Comparison of ENCODE assay signal across 9 cellular contexts in genomic region chr3:16064660-16065414, GRCh38.
DNase-seq lines count a peak whose midpoint lies in the region; FAIRE-seq and TF ChIP-seq lines count a peak whose summit lies in the region.
"Had no signal": no experiment of that assay in that cellular context is flagged by ENCODE, and none has a peak within 500 bp of the region (broad histone marks: within the 10 kb centered on the region; RNA-seq: fewer than 3 reads in every experiment).

No MANE protein-coding gene starts in this region.

- TF ChIP-seq CTCF in right atrium auricular region (IDR thresholded peaks at IDR 0.05) (no peak), BE2C (IDR thresholded peaks at IDR 0.05; ENCODE audit: low read depth, low read length) (no peak)

- no peaks in the 10 kb centered on the region for H3K27me3 ChIP-seq in right atrium auricular region
- no peaks in the 10 kb centered on the region for H3K27me3 ChIP-seq in BE2C

- H3K27me3 Mint-ChIP-seq in activated T-helper 1 cell treated with anti-CD3 and anti-CD28 coated beads, Interleukin-12 subunit alpha, Interleukin-12 subunit beta, Interleukin-2, Interleukin-4 antibody, amounts not matched to agents 30 ng/mL and 10 ng/mL and 1 ng/mL, durations not matched to agents 14 hours and 24 hours and 36 hours (ENCODE audit: insufficient read depth), result peaks cover 14% of the 10 kb centered on the region

- no peaks in the 10 kb centered on the region for H3K9me3 ChIP-seq in right atrium auricular region
- H3K9me3 ChIP-seq in BE2C, result no peaks in the 10 kb centered on the region

- H3K9me3 Mint-ChIP-seq in activated T-helper 1 cell treated with anti-CD3 and anti-CD28 coated beads, Interleukin-12 subunit alpha, Interleukin-12 subunit beta, Interleukin-2, Interleukin-4 antibody, amounts not matched to agents 30 ng/mL and 10 ng/mL and 1 ng/mL, durations not matched to agents 14 hours and 24 hours and 36 hours, result no peaks in the 10 kb centered on the region

- H3K4me3 Mint-ChIP-seq in activated T-helper 1 cell treated with anti-CD3 and anti-CD28 coated beads, Interleukin-12 subunit alpha, Interleukin-12 subunit beta, Interleukin-2, Interleukin-4 antibody, amounts not matched to agents 30 ng/mL and 10 ng/mL and 1 ng/mL, durations not matched to agents 14 hours and 24 hours and 36 hours, result no peak overlapping the region

- DNase-seq in HS-5 (ENCODE audit: low read depth), result peak; percentile 78
- peak; percentile 61 for DNase-seq in amniotic stem cell (lab: John Stamatoyannopoulos, UW)
- peak; percentile 94 for DNase-seq in right atrium auricular region (ENCODE audit: low spot score)
- DNase-seq in smooth muscle cell of the brain vasculature (ENCODE audit: low read depth, low spot score), result peak; percentile 72
- DNase-seq in HTR-8/SVneo (ENCODE audit: insufficient read length, low spot score), result no peak
- no peak for DNase-seq in BE2C
- DNase-seq in activated T-helper 1 cell treated with anti-CD3 and anti-CD28 coated beads, Interleukin-12 subunit alpha, Interleukin-12 subunit beta, Interleukin-2, Interleukin-4 antibody, amounts not matched to agents 30 ng/mL and 10 ng/mL and 1 ng/mL, durations not matched to agents 14 hours and 24 hours and 36 hours (ENCODE audit: low spot score), result no peak
- no peak for DNase-seq in NCI-H510A treated with DMSO at 0.1 percent for 48 hours (lab: John Stamatoyannopoulos, UW)

- no peak overlapping the region for H3K27ac Mint-ChIP-seq in activated T-helper 1 cell treated with anti-CD3 and anti-CD28 coated beads, Interleukin-12 subunit alpha, Interleukin-12 subunit beta, Interleukin-2, Interleukin-4 antibody, amounts not matched to agents 30 ng/mL and 10 ng/mL and 1 ng/mL, durations not matched to agents 14 hours and 24 hours and 36 hours

- H3K4me3 ChIP-seq in right atrium auricular region (no peak overlapping the region), BE2C (ENCODE audit: low read depth, low read length) (no peak overlapping the region)

- H3K36me3 ChIP-seq in right atrium auricular region (no peaks in the 10 kb centered on the region), BE2C (no peaks in the 10 kb centered on the region)

- peak overlapping the region; percentile 40 to 75 for H3K27ac ChIP-seq in right atrium auricular region

- peaks cover 0 to 24% of the 10 kb centered on the region in 2 donors for H3K4me1 ChIP-seq in right atrium auricular region
- peaks cover 3% of the 10 kb centered on the region for H3K4me1 ChIP-seq in BE2C

- intact Hi-C loops in activated T-helper 1 cell treated with anti-CD3 and anti-CD28 coated beads, Interleukin-12 subunit alpha, Interleukin-12 subunit beta, Interleukin-2, Interleukin-4 antibody, amounts not matched to agents 30 ng/mL and 10 ng/mL and 1 ng/mL, durations not matched to agents 14 hours and 24 hours and 36 hours (cut with micrococcal nuclease), result no loop called here

- no peak for FAIRE-seq in HTR-8/SVneo (lab: Jason Lieb, UNC)
- FAIRE-seq: colon had no signal

- H3K4me1 Mint-ChIP-seq in activated T-helper 1 cell treated with anti-CD3 and anti-CD28 coated beads, Interleukin-12 subunit alpha, Interleukin-12 subunit beta, Interleukin-2, Interleukin-4 antibody, amounts not matched to agents 30 ng/mL and 10 ng/mL and 1 ng/mL, durations not matched to agents 14 hours and 24 hours and 36 hours (ENCODE audit: low read depth), result no peaks in the 10 kb centered on the region

- no peaks in the 10 kb centered on the region for H3K36me3 Mint-ChIP-seq in activated T-helper 1 cell treated with anti-CD3 and anti-CD28 coated beads, Interleukin-12 subunit alpha, Interleukin-12 subunit beta, Interleukin-2, Interleukin-4 antibody, amounts not matched to agents 30 ng/mL and 10 ng/mL and 1 ng/mL, durations not matched to agents 14 hours and 24 hours and 36 hours (ENCODE audit: low read depth)

Comparison
In these comparisons a context has a peak if more than half of its experiments do, and no peak if none do; other contexts are left out.
1. DNase-seq: peak in HS-5 (single experiment), amniotic stem cell (single experiment), right atrium auricular region (single experiment) and smooth muscle cell of the brain vasculature (single experiment); none in HTR-8/SVneo (single experiment), BE2C (single experiment), activated T-helper 1 cell treated with anti-CD3 and anti-CD28 coated beads, Interleukin-12 subunit alpha, Interleukin-12 subunit beta, Interleukin-2, Interleukin-4 antibody, amounts not matched to agents 30 ng/mL and 10 ng/mL and 1 ng/mL, durations not matched to agents 14 hours and 24 hours and 36 hours (single experiment) and NCI-H510A treated with DMSO at 0.1 percent for 48 hours (single experiment).